In genomic region chr17:68205251-68205807, GRCh38 we compare ENCODE assay signal across 8 cellular contexts. TPM values are rescaled to one million over a fixed set of nuclear protein-coding genes. Genes with fewer than 3 reads are reported as not detected.
A peak's percentile ranks its signal among the peaks of the same experiment; 100 is the strongest.
DNase-seq lines count a peak whose midpoint lies in the region; ATAC-seq, FAIRE-seq and TF ChIP-seq lines count a peak whose summit lies in the region.

No MANE protein-coding gene starts in this region.

- H3K4me1 ChIP-seq in duodenal mucosa (ENCODE audit: control insufficient read depth in 1 of 2, insufficient read depth in 2 of 2, low read length in 2 of 2) (peaks cover 7 to 10% of the 10 kb centered on the region in 2 donors), lung (ENCODE audit: control insufficient read depth in 2 of 2, insufficient read depth in 2 of 2, low read length in 2 of 2) (peaks cover 0 to 3% of the 10 kb centered on the region in 2 donors)

- peak overlapping the region; percentile 66 to 76 for H3K4me3 ChIP-seq in duodenal mucosa (ENCODE audit: low read depth in 1 of 2, low read length in 2 of 2)
- peak overlapping the region; percentile 74 for H3K4me3 ChIP-seq in lung

- no peaks in the 10 kb centered on the region for H3K9me3 ChIP-seq in duodenal mucosa (ENCODE audit: control insufficient read depth in 1 of 2, low read length in 2 of 2)
- H3K9me3 ChIP-seq in lung (ENCODE audit: control insufficient read depth in 2 of 2, insufficient read depth in 1 of 2, low read length in 1 of 2) = no peaks in the 10 kb centered on the region

- TF ChIP-seq CTCF in C4-2B (conservative IDR thresholded peaks at IDR 0.05) (peak; percentile 97), lung (IDR thresholded peaks at IDR 0.05; ENCODE audit: control extremely low read depth, extremely low read depth) (peak; percentile 73)

- 1% methylated on average over 56 to 71 of the region's 71 CpGs for WGBS in lung, 2 donors

- FAIRE-seq in GM19239 (lab: Jason Lieb, UNC) = peak; percentile 76

- H3K27ac ChIP-seq in C4-2B (peak overlapping the region; percentile 72), duodenal mucosa (ENCODE audit: low read depth, low read length) (peak overlapping the region; percentile 75), lung (ENCODE audit: low read depth in 1 of 2, low read length in 1 of 2) (peak overlapping the region; percentile 83 to 90)

- H3K27me3 ChIP-seq in duodenal mucosa (ENCODE audit: control insufficient read depth in 1 of 2, insufficient read depth in 2 of 2, low read length in 2 of 2) = peaks cover 4 to 8% of the 10 kb centered on the region in 2 donors
- no peaks in the 10 kb centered on the region for H3K27me3 ChIP-seq in lung (ENCODE audit: control insufficient read depth, insufficient read depth)

- H3K36me3 ChIP-seq in duodenal mucosa (ENCODE audit: control insufficient read depth in 1 of 2, insufficient read depth in 2 of 2, low read length in 2 of 2) = no peaks in the 10 kb centered on the region
- peaks cover 0 to 2% of the 10 kb centered on the region in 2 donors for H3K36me3 ChIP-seq in lung (ENCODE audit: control insufficient read depth in 2 of 2, insufficient read depth in 2 of 2, low read length in 2 of 2)

- ATAC-seq in HG03442 (IDR thresholded peaks at IDR 0.05; ENCODE audit: unreplicated experiment) (peak; percentile 85), lung (ENCODE audit: insufficient read depth, low FRiP score) (peak; percentile 90)

- DNase-seq in GM19239 (ENCODE audit: insufficient read length, low spot score) = peak; percentile 91
- peak; percentile 91 for DNase-seq in NCI-H524 (lab: John Stamatoyannopoulos, UW)
- peak; percentile 87 to 88 for DNase-seq in activated CD4-positive, alpha-beta T cell treated with anti-CD3 and anti-CD28 coated beads, Interleukin-2, amount 50 U/mL, for 4 hours
- DNase-seq in lung (ENCODE audit: low spot score) = peak; percentile 91
- DNase-seq in stimulated activated CD4-positive, alpha-beta T cell treated with anti-CD3 and anti-CD28 coated beads, TNF-alpha, amount 100 ng/mL, for 4 hours (ENCODE audit: low read depth in 3 of 3) = peak; percentile 83 to 84 (median 84)

- H3K9ac ChIP-seq in duodenal mucosa (ENCODE audit: low read depth in 1 of 2, low read length in 2 of 2) = no peak overlapping the region

RNA-seq across cellular contexts. Expression of gene AMZ2, which starts 42.5 kb away (rescaled TPM):
- total RNA-seq in lung = 10 to 100 TPM; 27.1 to 52.8 TPM
- polyA plus RNA-seq in lung = 10 to 100 TPM; 37.0 to 55.2 TPM

Comparison
In these comparisons a context has a peak if more than half of its experiments do, and no peak if none do; other contexts are left out.
1. Peak in every context shown above with its lines: DNase-seq, ATAC-seq, H3K4me3 ChIP-seq and H3K27ac ChIP-seq.